Comparison of ENCODE assay signal across 6 cellular contexts in the genomic region with DNA sequence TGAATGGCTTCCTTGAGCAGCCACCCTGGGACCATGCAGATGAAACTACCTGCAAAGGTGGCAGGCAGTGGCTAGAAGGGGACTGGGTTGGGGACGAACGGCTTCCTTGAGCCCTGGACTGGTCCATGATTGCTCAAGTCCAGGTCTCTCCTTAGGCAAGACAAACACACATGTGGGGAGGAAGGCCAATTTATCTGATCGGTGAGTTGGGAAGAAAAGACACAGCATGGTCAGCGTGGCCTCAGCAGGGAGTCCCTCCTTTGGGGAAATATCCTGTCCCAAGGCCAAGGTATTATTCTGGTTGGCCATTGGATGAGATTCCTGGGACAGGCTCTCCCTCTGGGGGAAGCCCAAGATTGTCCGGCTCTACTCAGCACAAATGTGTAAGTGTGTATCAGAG.
"Had no signal": no experiment of that assay in that cellular context is flagged by ENCODE, and none has a peak within 500 bp of the region (broad histone marks: within the 10 kb centered on the region; RNA-seq: fewer than 3 reads in every experiment).

No MANE protein-coding gene starts in this region.

- ATAC-seq: HepG2, K562 had no signal

- H3K4me3 ChIP-seq: K562 had no signal

- H3K27ac ChIP-seq: HL-60 had no signal

- DNase-seq: IMR-90, KBM-7, KG1 had no signal
